8 cellular contexts compared by ENCODE assay signal in the genomic region with DNA sequence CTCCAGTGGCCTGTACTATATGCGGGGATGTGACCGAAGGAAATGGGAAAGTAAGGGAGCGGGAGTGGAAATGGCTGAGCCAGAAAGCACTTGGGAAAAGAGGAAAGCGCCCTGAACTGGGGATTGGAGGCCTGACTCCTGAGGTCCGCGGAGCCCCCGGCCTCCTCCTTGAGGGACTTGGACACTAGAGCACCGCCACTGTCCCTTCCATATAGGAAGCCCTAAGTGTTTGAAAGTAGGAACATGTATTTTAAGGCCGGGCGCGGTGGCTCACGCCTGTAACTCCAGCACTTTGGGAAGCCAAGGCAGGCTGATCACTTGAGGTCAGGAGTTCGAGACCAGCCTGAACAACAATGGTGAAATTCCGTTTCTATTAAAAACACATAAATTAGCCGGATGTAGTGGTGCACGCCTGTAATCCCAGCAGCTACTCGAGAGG. TPM values are rescaled to one million over a fixed set of nuclear protein-coding genes. Genes with fewer than 3 reads are reported as not detected.
DNase-seq lines count a peak whose midpoint lies in the region; ATAC-seq and TF ChIP-seq lines count a peak whose summit lies in the region.

No MANE protein-coding gene starts in this region.

- DNase-seq in activated CD4-positive, alpha-beta T cell treated with anti-CD3 and anti-CD28 coated beads, Interleukin-2, amount 10 ng/mL, durations not matched to agents 7 days and 5 days = no peak
- DNase-seq in activated CD4-positive, alpha-beta T cell treated with anti-CD3 and anti-CD28 coated beads, Interleukin-2, amount 50 U/mL, for 48 hours = no peak
- no peak for DNase-seq in ascending aorta (ENCODE audit: low spot score in 2 of 2)
- no peak for DNase-seq in left lung
- no peak for DNase-seq in transverse colon
- DNase-seq in HK-2 (ENCODE audit: unreplicated experiment) = no peak
- no peak for DNase-seq in NCI-H187 (lab: John Stamatoyannopoulos, UW)

- peak overlapping the region; percentile 96 for H3K4me3 Mint-ChIP-seq in activated CD4-positive, alpha-beta T cell treated with anti-CD3 and anti-CD28 coated beads, Interleukin-2, amount 10 ng/mL, durations not matched to agents 7 days and 5 days

- ATAC-seq in left lung (peak; percentile 24), HG02678 (IDR thresholded peaks at IDR 0.05; ENCODE audit: unreplicated experiment) (no peak)

- TF ChIP-seq CTCF in ascending aorta (IDR thresholded peaks at IDR 0.05) (no peak), left lung (IDR thresholded peaks at IDR 0.05) (no peak), transverse colon (IDR thresholded peaks at IDR 0.05) (no peak)

- no peaks in the 10 kb centered on the region for H3K27me3 Mint-ChIP-seq in activated CD4-positive, alpha-beta T cell treated with anti-CD3 and anti-CD28 coated beads, Interleukin-2, amount 10 ng/mL, durations not matched to agents 7 days and 5 days

- 17 to 34% methylated on average over 2 to 17 of the region's 17 CpGs for WGBS in transverse colon (ENCODE audit: low coverage in 1 of 2), 2 donors

- H3K9me3 Mint-ChIP-seq in activated CD4-positive, alpha-beta T cell treated with anti-CD3 and anti-CD28 coated beads, Interleukin-2, amount 10 ng/mL, durations not matched to agents 7 days and 5 days = no peaks in the 10 kb centered on the region

- H3K27ac ChIP-seq in ascending aorta (peak overlapping the region; percentile 90 to 96), left lung (peak overlapping the region; percentile 98 to 99), transverse colon (peak overlapping the region; percentile 93 to 99 (median 98))

- in situ Hi-C loops in transverse colon (cut with MboI; ENCODE audit: low pct_ligation_motif_present in 1 of 4, low pct_unique_long_range_greater_than_20kb in 1 of 4, low sequenced_read_pairs in 3 of 4) = no loop called here

- H3K4me1 ChIP-seq in ascending aorta = peaks cover 0 to 33% of the 10 kb centered on the region in 2 donors
- peaks cover 9 to 68% of the 10 kb centered on the region in 2 donors for H3K4me1 ChIP-seq in left lung
- peaks cover 14 to 71% (median 44%) of the 10 kb centered on the region in 4 donors for H3K4me1 ChIP-seq in transverse colon

- intact Hi-C loops in ascending aorta (cut with DNase I) = loop anchor here (1.0 to 2.0 kb wide), 2 partner anchors 15 to 39 kb away; a partner anchor contains a TSS
- intact Hi-C loops in left lung (cut with DNase I) = no loop called here
- intact Hi-C loops in transverse colon (cut with DNase I; ENCODE audit: low total_unique reads) = no loop called here

- POLR2A ChIA-PET in activated CD4-positive, alpha-beta T cell treated with anti-CD3 and anti-CD28 coated beads, Interleukin-2, amount 10 ng/mL, durations not matched to agents 7 days and 5 days (lab: Charles Lee) = interaction anchor here (0.7 kb wide), 1 partner anchor 201 kb away, joined by 3 read pairs; no protein-coding TSS in a partner anchor

- H3K4me3 ChIP-seq in ascending aorta (peak overlapping the region; percentile 95 to 98), left lung (peak overlapping the region; percentile 77 to 81), transverse colon (peak overlapping the region; percentile 81 to 99 (median 92))

- H3K4me1 Mint-ChIP-seq in activated CD4-positive, alpha-beta T cell treated with anti-CD3 and anti-CD28 coated beads, Interleukin-2, amount 10 ng/mL, durations not matched to agents 7 days and 5 days = peaks cover 41% of the 10 kb centered on the region

- TF ChIP-seq POLR2A in transverse colon (IDR thresholded peaks at IDR 0.05) = no peak

- H3K36me3 ChIP-seq in ascending aorta = no peaks in the 10 kb centered on the region
- H3K36me3 ChIP-seq in left lung = peaks cover 0 to under 1% of the 10 kb centered on the region in 2 donors
- H3K36me3 ChIP-seq in transverse colon = no peaks in the 10 kb centered on the region

- no peak for TF ChIP-seq EP300 in transverse colon (IDR thresholded peaks at IDR 0.05; ENCODE audit: low read depth)

- no peaks in the 10 kb centered on the region for H3K27me3 ChIP-seq in ascending aorta
- H3K27me3 ChIP-seq in left lung = no peaks in the 10 kb centered on the region
- H3K27me3 ChIP-seq in transverse colon = no peaks in the 10 kb centered on the region

- no peaks in the 10 kb centered on the region for H3K9me3 ChIP-seq in ascending aorta
- H3K9me3 ChIP-seq in left lung = no peaks in the 10 kb centered on the region
- H3K9me3 ChIP-seq in transverse colon = no peaks in the 10 kb centered on the region

- peaks cover 7% of the 10 kb centered on the region for H3K36me3 Mint-ChIP-seq in activated CD4-positive, alpha-beta T cell treated with anti-CD3 and anti-CD28 coated beads, Interleukin-2, amount 10 ng/mL, durations not matched to agents 7 days and 5 days (ENCODE audit: low read depth)

- peak overlapping the region; percentile 99 for H3K27ac Mint-ChIP-seq in activated CD4-positive, alpha-beta T cell treated with anti-CD3 and anti-CD28 coated beads, Interleukin-2, amount 10 ng/mL, durations not matched to agents 7 days and 5 days

- CTCF ChIA-PET in activated CD4-positive, alpha-beta T cell treated with anti-CD3 and anti-CD28 coated beads, Interleukin-2, amount 10 ng/mL, durations not matched to agents 7 days and 5 days (lab: Charles Lee) = interaction anchor here (1.5 to 2.7 kb wide), 3 partner anchors 16 to 259 kb away, joined by 3 to 12 read pairs (median 8); a partner anchor contains a TSS

RNA-seq across cellular contexts. Expression of a gene that starts 0.5 kb away (rescaled TPM):
- 10 to 100 TPM; 30.7 to 33.9 TPM for total RNA-seq in activated CD4-positive, alpha-beta T cell treated with anti-CD3 and anti-CD28 coated beads, Interleukin-2, amount 10 ng/mL, durations not matched to agents 7 days and 5 days
- total RNA-seq in ascending aorta = 70.7 TPM
- total RNA-seq in left lung = 10 to 100 TPM; 69.8 to 82.3 TPM
- total RNA-seq in transverse colon = 100 to 1,000 TPM; 100 to 940 (median 120) TPM

RNA-seq across cellular contexts. Expression of a gene that starts 15.7 kb away (rescaled TPM):
- 10 to 100 TPM; 13.6 to 14.8 TPM for total RNA-seq in activated CD4-positive, alpha-beta T cell treated with anti-CD3 and anti-CD28 coated beads, Interleukin-2, amount 10 ng/mL, durations not matched to agents 7 days and 5 days
- total RNA-seq in ascending aorta (131 TPM), left lung (10 to 100 TPM; 22.6 to 31.7 TPM), transverse colon (10 to 100 TPM; 18.5 to 41.3 (median 34.5) TPM)
